24 cellular contexts compared by ENCODE assay signal in the genomic region with DNA sequence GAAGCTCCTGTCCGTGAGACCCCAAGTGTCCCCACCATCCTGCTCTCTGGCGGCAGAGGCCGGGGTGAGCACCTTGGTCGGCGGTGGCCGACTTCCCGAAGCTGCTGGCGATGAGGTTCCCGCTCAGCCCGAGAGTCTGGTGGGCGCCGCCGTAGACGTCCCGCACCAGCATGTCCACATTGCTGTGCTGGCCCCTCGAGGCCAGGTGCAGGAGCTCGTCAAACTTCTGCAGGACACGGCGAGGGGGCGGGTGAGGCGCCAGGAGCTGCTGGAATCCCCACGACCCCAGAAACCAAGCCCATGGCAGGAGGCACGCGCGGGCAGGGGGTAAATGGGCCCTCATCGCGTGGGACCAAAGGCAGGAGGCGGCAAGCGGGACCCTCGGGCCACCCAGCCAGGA. TPM values are rescaled to one million over a fixed set of nuclear protein-coding genes. Genes with fewer than 3 reads are reported as not detected.
DNase-seq lines count a peak whose midpoint lies in the region; ATAC-seq and TF ChIP-seq lines count a peak whose summit lies in the region.
"Had no signal": no experiment of that assay in that cellular context is flagged by ENCODE, and none has a peak within 500 bp of the region (broad histone marks: within the 10 kb centered on the region; RNA-seq: fewer than 3 reads in every experiment).

No MANE protein-coding gene starts in this region.

- no peak for DNase-seq in caudate nucleus (lab: John Stamatoyannopoulos, UW)
- DNase-seq in DMS153 treated with DMSO at 0.1 percent for 48 hours (lab: John Stamatoyannopoulos, UW; ENCODE audit: unreplicated experiment), result no peak
- DNase-seq in SK-N-DZ (ENCODE audit: low spot score), result no peak
- DNase-seq in right lobe of liver, result no peak
- DNase-seq: CD4-positive, alpha-beta T cell; CD8-positive, alpha-beta memory T cell; DMS 273 treated with DMSO at 0.1 percent for 48 hours; DMS53; DMS79 treated with DMSO at 0.1 percent for 48 hours; GF-D8; GM23248; H7; HCEC 1CT had no signal

- H3K27me3 ChIP-seq in layer of hippocampus (ENCODE audit: control insufficient read depth, insufficient read depth, low read length), result no peaks in the 10 kb centered on the region
- H3K27me3 ChIP-seq in right lobe of liver, result no peaks in the 10 kb centered on the region

- 81% methylated on average over 5 of the region's 30 CpGs for WGBS in right lobe of liver (ENCODE audit: insufficient coverage, low coverage, low lambda C conversion rate, missing lambda C conversion rate)

- peaks cover 6 to 61% (median 29%) of the 10 kb centered on the region in 4 donors for H3K36me3 ChIP-seq in right lobe of liver

- no peak for TF ChIP-seq POLR2A in right lobe of liver (IDR thresholded peaks at IDR 0.05)

- no peak overlapping the region for H3K4me3 ChIP-seq in right lobe of liver
- H3K4me3 ChIP-seq: GM23248 had no signal

- intact Hi-C loops in right lobe of liver (cut with DNase I), result no loop called here

- ATAC-seq in GM21619 (IDR thresholded peaks at IDR 0.05; ENCODE audit: unreplicated experiment), result no peak
- ATAC-seq in right lobe of liver, result no peak

- peaks cover 0 to 33% (median 16%) of the 10 kb centered on the region in 4 donors for H3K4me1 ChIP-seq in right lobe of liver

- no peak for TF ChIP-seq CTCF in right lobe of liver (IDR thresholded peaks at IDR 0.05)

- no peaks in the 10 kb centered on the region for H3K9me3 ChIP-seq in right lobe of liver

- peak overlapping the region; percentile 89 for H3K27ac ChIP-seq in angular gyrus (ENCODE audit: low read depth, low read length)
- peak overlapping the region; percentile 78 for H3K27ac ChIP-seq in caudate nucleus (ENCODE audit: low read depth, low read length)
- H3K27ac ChIP-seq in layer of hippocampus (ENCODE audit: low read depth, low read length), result peak overlapping the region; percentile 46
- H3K27ac ChIP-seq in temporal lobe (ENCODE audit: low read depth, low read length), result peak overlapping the region; percentile 38
- no peak overlapping the region for H3K27ac ChIP-seq in right lobe of liver
- H3K27ac ChIP-seq: GM23248 had no signal

RNA-seq across cellular contexts. Expression of a gene that starts 6.7 kb away (rescaled TPM):
- 25.3 TPM for total RNA-seq in temporal lobe
- polyA plus RNA-seq in SK-N-DZ (2014; cell fraction: cytosol; rRNA removed), result 19.0 and 27.4 TPM in 2 replicates
- polyA plus RNA-seq in SK-N-DZ (2014; cell fraction: nucleus; rRNA removed), result 86.5 and 95.1 TPM in 2 replicates
- 10 to 100 TPM in 5 of 6 experiments, 1 to 10 TPM in 1; 9.6 to 18.9 (median 13.4) TPM for total RNA-seq in right lobe of liver

RNA-seq across cellular contexts. Expression of a gene that starts 10.3 kb away (rescaled TPM):
- total RNA-seq in temporal lobe, result 13.3 TPM
- not detected in 2 replicates for polyA plus RNA-seq in SK-N-DZ (2014; cell fraction: cytosol; rRNA removed)
- polyA plus RNA-seq in SK-N-DZ (2014; cell fraction: nucleus; rRNA removed), result not detected in 2 replicates
- total RNA-seq in right lobe of liver, result under 1 TPM in 2 of 6 experiments, not detected in 4; 0.18 to 0.25 TPM
- total RNA-seq: A172; A673; CD4-positive, alpha-beta T cell; CD8-positive, alpha-beta memory T cell; Daoy; G401; GM23248 had no signal
- polyA plus RNA-seq: BJ; CD14-positive monocyte; CD8-positive, alpha-beta memory T cell; GM23248; H1 had no signal

RNA-seq across cellular contexts. Expression of a gene that starts 36.4 kb away (rescaled TPM):
- total RNA-seq in temporal lobe, result 0.98 TPM
- 0.49 TPM in 1 of 2 replicates, not detected in the other for polyA plus RNA-seq in SK-N-DZ (2014; cell fraction: cytosol; rRNA removed)
- 1.2 and 1.4 TPM in 2 replicates for polyA plus RNA-seq in SK-N-DZ (2014; cell fraction: nucleus; rRNA removed)
- 10 to 100 TPM; 31.0 to 54.8 (median 41.1) TPM for total RNA-seq in right lobe of liver

RNA-seq across cellular contexts. Expression of a gene that starts 43.6 kb away (rescaled TPM):
- total RNA-seq in temporal lobe (9.1 TPM), right lobe of liver (1 to 10 TPM in 5 of 6 experiments, under 1 TPM in 1; 0.37 to 4.6 (median 2.3) TPM)
- 0.08 and 0.14 TPM in 2 replicates for polyA plus RNA-seq in SK-N-DZ (2014; cell fraction: cytosol; rRNA removed)
- 1.8 and 2.4 TPM in 2 replicates for polyA plus RNA-seq in SK-N-DZ (2014; cell fraction: nucleus; rRNA removed)
- total RNA-seq: A172, A673, Daoy, GM23248 had no signal
- polyA plus RNA-seq: CD14-positive monocyte, GM23248 had no signal

Comparison
In these comparisons a context has a peak if more than half of its experiments do, and no peak if none do; other contexts are left out.
1. H3K27ac ChIP-seq: peak in angular gyrus (single experiment), caudate nucleus (single experiment), layer of hippocampus (single experiment) and temporal lobe (single experiment); none in right lobe of liver (0 of 3).
2. RNA of a gene that starts 10.3 kb away (total RNA-seq): 13.3 TPM in temporal lobe (single experiment); 0.18 to 0.25 TPM in right lobe of liver; every median in the first group is over 10 times any median in the second.
3. RNA of a gene that starts 36.4 kb away (total RNA-seq): 31.0 to 54.8 TPM in right lobe of liver; 0.98 TPM in temporal lobe (single experiment); every median in the first group is over 10 times any median in the second.